9 cellular contexts compared by ENCODE assay signal in genomic region chrX:3548743-3549441, GRCh38.
DNase-seq lines count a peak whose midpoint lies in the region; ATAC-seq, FAIRE-seq and TF ChIP-seq lines count a peak whose summit lies in the region.
"Had no signal": no experiment of that assay in that cellular context is flagged by ENCODE, and none has a peak within 500 bp of the region (broad histone marks: within the 10 kb centered on the region; RNA-seq: fewer than 3 reads in every experiment).

No MANE protein-coding gene starts in this region.

- TF ChIP-seq CTCF in dorsolateral prefrontal cortex (IDR thresholded peaks at IDR 0.05 in 54 of 56, conservative IDR thresholded peaks at IDR 0.05 in 2 of 56; ENCODE audit: low read depth in 1 of 56, partially characterized antibody in 56 of 56): peak in 42 of 56 donors; percentile 11 to 60 (median 28)
- TF ChIP-seq CTCF in omental fat pad (IDR thresholded peaks at IDR 0.05): no peak

- DNase-seq in DMS153 treated with DMSO at 0.1 percent for 48 hours (lab: John Stamatoyannopoulos, UW; ENCODE audit: unreplicated experiment) (peak; percentile 31), NCI-H526 (lab: John Stamatoyannopoulos, UW) (peak; percentile 24 to 63), dorsolateral prefrontal cortex (no peak), omental fat pad (ENCODE audit: low spot score) (no peak), posterior cingulate gyrus (no peak), GM12891 (ENCODE audit: insufficient read length, low spot score) (no peak)
- no peak for DNase-seq in activated effector memory CD4-positive, alpha-beta T cell treated with anti-CD3 and anti-CD28 coated beads, Interleukin-2, amount 50 U/mL, for 16 hours

- peak overlapping the region in 14 of 59 donors; percentile 7 to 64 (median 42) for H3K27ac ChIP-seq in dorsolateral prefrontal cortex
- H3K27ac ChIP-seq: epithelial cell of prostate had no signal

- no peak for FAIRE-seq in GM12891 (lab: Jason Lieb, UNC)

- intact Hi-C loops in dorsolateral prefrontal cortex (cut with DNase I) (loop anchor here in 1 of 2 donors (10.0 kb wide), 1 partner anchor 434 kb away; no protein-coding TSS in a partner anchor), posterior cingulate gyrus (cut with DNase I) (no loop called here)

- peak overlapping the region in 54 of 59 donors; percentile 0 to 59 (median 34) for H3K4me3 ChIP-seq in dorsolateral prefrontal cortex

- ATAC-seq in omental fat pad (ENCODE audit: low FRiP score): peak; percentile 89
- no peak for ATAC-seq in HG03571 (IDR thresholded peaks at IDR 0.05; ENCODE audit: unreplicated experiment)

- no peak for TF ChIP-seq POLR2A in GM12891 (IDR thresholded peaks at IDR 0.05; ENCODE audit: low read depth, low read length)

- H3K27me3 ChIP-seq in dorsolateral prefrontal cortex: peaks cover 0 to 28% (median 4%) of the 10 kb centered on the region in 45 donors

TF ChIP-seq in GM12891, 5 proteins besides CTCF, POLR2A, EP300 and RAD21:
- TF ChIP-seq TAF1 (IDR thresholded peaks at IDR 0.05; ENCODE audit: low read depth, low read length): no peak
- TF ChIP-seq POU2F2 (IDR thresholded peaks at IDR 0.05; ENCODE audit: low read depth, low read length): no peak
- TF ChIP-seq POLR2AphosphoS5 (IDR thresholded peaks at IDR 0.05; ENCODE audit: low read depth, low read length): no peak

Comparison
In these comparisons a context has a peak if more than half of its experiments do, and no peak if none do; other contexts are left out.
1. DNase-seq: peak in DMS153 treated with DMSO at 0.1 percent for 48 hours (single experiment) and NCI-H526 (2 of 2); none in dorsolateral prefrontal cortex (0 of 10), omental fat pad (single experiment), posterior cingulate gyrus (0 of 10), GM12891 (single experiment) and activated effector memory CD4-positive, alpha-beta T cell treated with anti-CD3 and anti-CD28 coated beads, Interleukin-2, amount 50 U/mL, for 16 hours (single experiment).
2. CTCF ChIP-seq: peak in dorsolateral prefrontal cortex (42 of 56); none in omental fat pad (0 of 3).